8 cellular contexts compared by ENCODE assay signal in the genomic region with DNA sequence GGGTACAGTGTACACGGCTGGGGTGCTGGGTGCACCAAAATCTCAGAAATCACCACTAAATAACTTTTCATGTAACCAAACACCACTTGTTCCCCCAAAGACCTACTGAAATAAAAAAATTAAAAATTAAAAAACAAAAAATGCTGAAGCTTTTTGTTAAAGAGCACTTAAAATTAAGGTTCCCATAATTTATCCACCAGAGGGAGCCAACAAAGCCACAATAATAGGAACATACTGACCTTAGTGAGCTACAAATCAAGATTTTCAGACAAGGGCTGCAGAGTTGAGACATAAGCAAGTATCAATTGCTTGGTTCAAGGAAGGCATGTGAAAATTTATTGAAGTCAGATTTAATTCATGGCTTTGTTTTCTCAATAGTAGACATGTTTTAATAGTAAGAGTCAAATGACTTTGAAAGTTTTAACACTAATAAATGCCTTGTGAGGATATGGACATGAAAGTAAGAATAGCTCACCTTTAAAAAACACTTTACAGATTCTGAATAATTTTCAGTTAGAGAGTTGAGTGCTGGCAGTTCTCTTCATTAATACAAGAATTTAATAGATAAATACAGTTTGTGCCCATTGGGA. TPM values are rescaled to one million over a fixed set of nuclear protein-coding genes. Genes with fewer than 3 reads are reported as not detected.
DNase-seq lines count a peak whose midpoint lies in the region; ATAC-seq, FAIRE-seq and TF ChIP-seq lines count a peak whose summit lies in the region.

No MANE protein-coding gene starts in this region.

- H3K56ac ChIP-seq in H1 (replicated peaks; ENCODE audit: insufficient read length, low read depth, low read length): no peak overlapping the region

- no peak for ATAC-seq in T-cell (replicated peaks in 1 of 4)
- no peak for ATAC-seq in esophagus mucosa
- no peak for ATAC-seq in GM19351 (IDR thresholded peaks at IDR 0.05; ENCODE audit: unreplicated experiment)

- H2BK20ac ChIP-seq in H1 (ENCODE audit: low read length): no peak overlapping the region

- no peaks in the 10 kb centered on the region for H3K4me1 ChIP-seq in H1 (replicated peaks in 1 of 4; ENCODE audit: control insufficient read depth in 3 of 4, insufficient read depth in 4 of 4, low read length in 3 of 4)

- DNase-seq in GM12864 (ENCODE audit: low read depth): no peak
- DNase-seq in NCI-H446 (lab: John Stamatoyannopoulos, UW): peak; percentile 11 to 48
- no peak for DNase-seq in H1 (ENCODE audit: low read depth in 1 of 2, low spot score in 2 of 2)
- no peak for DNase-seq in osteocyte (ENCODE audit: extremely low spot score, unreplicated experiment)
- DNase-seq in T-cell: no peak
- DNase-seq in OCI-M2 (lab: John Stamatoyannopoulos, UW; ENCODE audit: unreplicated experiment): no peak

- H3K27me3 Mint-ChIP-seq in osteocyte (ENCODE audit: unreplicated experiment) (peaks cover 15% of the 10 kb centered on the region), T-cell (peaks cover 0 to 6% of the 10 kb centered on the region in 2 donors)

- no peak overlapping the region for H3K4ac ChIP-seq in H1 (replicated peaks; ENCODE audit: insufficient read length, low read depth, low read length)

- H2AFZ ChIP-seq in H1 (ENCODE audit: low read length): no peak overlapping the region

- H3K14ac ChIP-seq in H1 (ENCODE audit: insufficient read length): no peak overlapping the region

- H3K23ac ChIP-seq in H1 (ENCODE audit: insufficient read length): no peak overlapping the region

- POLR2A ChIA-PET in H1 (lab: Charles Lee; ENCODE audit: partially characterized antibody): no interaction called here
- POLR2A ChIA-PET in T-cell (lab: Charles Lee): no interaction called here

- H2AK5ac ChIP-seq in H1 (ENCODE audit: low read depth, low read length): no peak overlapping the region

- H3K4me3 Mint-ChIP-seq in osteocyte (ENCODE audit: unreplicated experiment): no peak overlapping the region
- H3K4me3 Mint-ChIP-seq in T-cell: no peak overlapping the region

- H3K9ac ChIP-seq in H1 (replicated peaks in 1 of 4; ENCODE audit: extremely low read depth in 1 of 4, low read depth in 3 of 4, low read length in 3 of 4): no peak overlapping the region

- no peaks in the 10 kb centered on the region for H3K79me1 ChIP-seq in H1 (ENCODE audit: low read depth, low read length)

- H3K79me2 ChIP-seq in H1 (ENCODE audit: control insufficient read depth in 1 of 2, insufficient read depth in 2 of 2, low read length in 2 of 2): no peaks in the 10 kb centered on the region

- H3K18ac ChIP-seq in H1 (ENCODE audit: extremely low read depth, low read length): no peak overlapping the region

- no peaks in the 10 kb centered on the region for H3K9me3 ChIP-seq in H1 (ENCODE audit: insufficient read depth in 2 of 2, low read depth in 1 of 2, low read length in 1 of 2)

- no peaks in the 10 kb centered on the region for H3K36me3 Mint-ChIP-seq in osteocyte (ENCODE audit: unreplicated experiment)
- H3K36me3 Mint-ChIP-seq in T-cell: no peaks in the 10 kb centered on the region

- H3K27ac Mint-ChIP-seq in osteocyte (ENCODE audit: unreplicated experiment): no peak overlapping the region
- H3K27ac Mint-ChIP-seq in T-cell: no peak overlapping the region

- H2BK12ac ChIP-seq in H1 (ENCODE audit: low read depth, low read length): no peak overlapping the region

- TF ChIP-seq CTCF in GM12864 (IDR thresholded peaks at IDR 0.05; ENCODE audit: low read depth, low read length, missing control alignments): peak; percentile 10
- peak in 2 of 3 experiments; percentile 32 to 36; a peak in 2 of 4 replicates for TF ChIP-seq CTCF in H1 (IDR thresholded peaks at IDR 0.05; ENCODE audit: control extremely low read depth in 1 of 3, insufficient read depth in 1 of 3, low read depth in 1 of 3, low read length in 3 of 3)
- TF ChIP-seq CTCF in osteocyte (IDR thresholded peaks at IDR 0.05): peak; percentile 68

- TF ChIP-seq RAD21 in H1 (IDR thresholded peaks at IDR 0.05 in 1 of 2, conservative IDR thresholded peaks at IDR 0.05 in 1 of 2; ENCODE audit: low read depth in 2 of 2, low read length in 2 of 2): peak; percentile 39 to 44; a peak in 3 of 4 replicates

- TF ChIP-seq EP300 in H1 (IDR thresholded peaks at IDR 0.05; ENCODE audit: borderline replicate concordance in 1 of 2, low read depth in 2 of 2, low read length in 2 of 2): no peak

- H4K91ac ChIP-seq in H1 (replicated peaks; ENCODE audit: insufficient read length, low read length): no peak overlapping the region

- H2BK5ac ChIP-seq in H1 (ENCODE audit: low read depth, low read length): no peak overlapping the region

- FAIRE-seq in H1 (lab: Jason Lieb, UNC): no peak

- H3K23me2 ChIP-seq in H1 (ENCODE audit: low read depth, low read length): no peaks in the 10 kb centered on the region

- no peak for TF ChIP-seq POLR2A in H1 (IDR thresholded peaks at IDR 0.05; ENCODE audit: control extremely low read depth in 1 of 2, low read depth in 2 of 2, low read length in 2 of 2)

- H3K4me3 ChIP-seq in GM12864 (ENCODE audit: low read depth, low read length) (no peak overlapping the region), H1 (ENCODE audit: extremely low read depth in 1 of 4, insufficient read depth in 2 of 4, low read depth in 3 of 4, low read length in 4 of 4) (no peak overlapping the region)

- WGBS in H1 (ENCODE audit: extremely low coverage in 1 of 2, insufficient coverage in 1 of 2, insufficient read length in 1 of 2, insufficient replicate concordance in 2 of 2, low coverage in 1 of 2, low lambda C conversion rate in 2 of 2, missing lambda C conversion rate in 1 of 2), 2 experiments: 80% methylated on average over 1 of the region's 1 CpG; no CpG with 5 or more reads in 1 of the 2 experiments

- H4K20me1 ChIP-seq in H1 (replicated peaks in 1 of 2; ENCODE audit: control insufficient read depth in 1 of 2, insufficient read depth in 2 of 2, low read length in 2 of 2): no peaks in the 10 kb centered on the region

- no peaks in the 10 kb centered on the region for H3K36me3 ChIP-seq in H1 (ENCODE audit: control insufficient read depth in 2 of 4, insufficient read depth in 4 of 4, low read length in 3 of 4)

- H4K8ac ChIP-seq in H1 (ENCODE audit: extremely low read depth, insufficient read depth, low read length): no peak overlapping the region

- H3K27ac ChIP-seq in H1 (ENCODE audit: low read depth, low read length): no peak overlapping the region

- H2BK120ac ChIP-seq in H1 (replicated peaks; ENCODE audit: low read depth, low read length): no peak overlapping the region

- H4K5ac ChIP-seq in H1 (ENCODE audit: insufficient read length, low read depth, low read length): no peak overlapping the region

- no peak overlapping the region for H2BK15ac ChIP-seq in H1 (ENCODE audit: low read length)

- no peak overlapping the region for H3K4me2 ChIP-seq in H1 (ENCODE audit: insufficient read depth in 1 of 2, low read depth in 2 of 2, low read length in 2 of 2)

- H3K9me3 Mint-ChIP-seq in osteocyte (ENCODE audit: unreplicated experiment) (no peaks in the 10 kb centered on the region), T-cell (no peaks in the 10 kb centered on the region)

- CTCF ChIA-PET in H1 (lab: Charles Lee; ENCODE audit: partially characterized antibody) (interaction anchor here (0.7 to 6.1 kb wide), 43 partner anchors 8 to 713 kb away, joined by 3 to 40 read pairs (median 3); no protein-coding TSS in a partner anchor), T-cell (lab: Charles Lee) (interaction anchor here (0.5 to 2.2 kb wide), 6 partner anchors 15 to 813 kb away, joined by 3 to 5 read pairs (median 4); no protein-coding TSS in a partner anchor)

- peaks cover 4% of the 10 kb centered on the region for H3K4me1 Mint-ChIP-seq in osteocyte (ENCODE audit: unreplicated experiment)
- H3K4me1 Mint-ChIP-seq in T-cell: peaks cover 0 to 5% (median 0%) of the 10 kb centered on the region in 3 donors

- no peaks in the 10 kb centered on the region for H3K27me3 ChIP-seq in H1 (replicated peaks in 1 of 4; ENCODE audit: control insufficient read depth in 3 of 4, extremely low read depth in 1 of 4, insufficient read depth in 3 of 4, low read length in 3 of 4)

TF ChIP-seq in H1, 55 proteins besides CTCF, POLR2A, EP300 and RAD21 (continues in another document):
- no peak for TF ChIP-seq KDM4A (IDR thresholded peaks at IDR 0.05; ENCODE audit: low read depth, low read length, severe bottlenecking)
- TF ChIP-seq, protein P1, sequence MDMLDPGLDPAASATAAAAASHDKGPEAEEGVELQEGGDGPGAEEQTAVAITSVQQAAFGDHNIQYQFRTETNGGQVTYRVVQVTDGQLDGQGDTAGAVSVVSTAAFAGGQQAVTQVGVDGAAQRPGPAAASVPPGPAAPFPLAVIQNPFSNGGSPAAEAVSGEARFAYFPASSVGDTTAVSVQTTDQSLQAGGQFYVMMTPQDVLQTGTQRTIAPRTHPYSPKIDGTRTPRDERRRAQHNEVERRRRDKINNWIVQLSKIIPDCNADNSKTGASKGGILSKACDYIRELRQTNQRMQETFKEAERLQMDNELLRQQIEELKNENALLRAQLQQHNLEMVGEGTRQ (IDR thresholded peaks at IDR 0.05; ENCODE audit: low read length): no peak
- no peak for TF ChIP-seq SUZ12 (IDR thresholded peaks at IDR 0.05; ENCODE audit: low read length)
- no peak for TF ChIP-seq TBP (IDR thresholded peaks at IDR 0.05; ENCODE audit: low read depth, low read length)
- no peak for TF ChIP-seq SIRT6 (IDR thresholded peaks at IDR 0.05; ENCODE audit: low read length)
- no peak for TF ChIP-seq EGR1 (IDR thresholded peaks at IDR 0.05; ENCODE audit: borderline replicate concordance, low read depth, low read length)
- no peak for TF ChIP-seq PHF8 (conservative IDR thresholded peaks at IDR 0.05; ENCODE audit: low read depth, low read length)
- TF ChIP-seq EZH2 (IDR thresholded peaks at IDR 0.05; ENCODE audit: low read depth, low read length, severe bottlenecking): no peak
- no peak for TF ChIP-seq HDAC6 (IDR thresholded peaks at IDR 0.05; ENCODE audit: low read depth, low read length)
- no peak for TF ChIP-seq SAP30 (IDR thresholded peaks at IDR 0.05; ENCODE audit: insufficient read depth, insufficient replicate concordance, low read length)
- TF ChIP-seq SIN3A (conservative IDR thresholded peaks at IDR 0.05 in 1 of 2, IDR thresholded peaks at IDR 0.05 in 1 of 2; ENCODE audit: low read depth in 1 of 2, low read length in 2 of 2): no peak
- no peak for TF ChIP-seq CHD1 (IDR thresholded peaks at IDR 0.05; ENCODE audit: low read depth, low read length)

RNA-seq across cellular contexts. Expression of a gene that starts 43.0 kb away (rescaled TPM):
- 33.1 and 33.4 TPM in 2 replicates for total RNA-seq in H1 (2021; fragmentation: NEBNext Ultra II Directional; extraction: Animal tissue kit (Norgen Biotek cat#: 25700))
- polyA plus RNA-seq in H1 (2011; rRNA removed): 4.5 and 12.1 TPM in 2 replicates
- polyA plus RNA-seq in H1 (2011; cell fraction: cytosol; rRNA removed): 19.2 TPM
- 2.0 TPM for polyA plus RNA-seq in H1 (2011; cell fraction: nucleus; rRNA removed)
- polyA plus RNA-seq in H1 (2012, experiment 1 of 2): 10.1 to 24.6 TPM (median 11.7 TPM) in 4 replicates
- polyA plus RNA-seq in H1 (2012, experiment 2 of 2): 6.1 TPM
- 19.1 TPM for polyA plus RNA-seq in H1 (2013, experiment 1 of 2)
- 21.2 TPM for polyA plus RNA-seq in H1 (2013, experiment 2 of 2)
- polyA minus RNA-seq in H1 (2011; rRNA and poly(A)+ RNA removed): 4.2 and 5.2 TPM in 2 replicates
- 11.4 TPM for polyA minus RNA-seq in H1 (2011; cell fraction: cytosol; rRNA and poly(A)+ RNA removed)
- polyA minus RNA-seq in H1 (2011; cell fraction: nucleus; rRNA and poly(A)+ RNA removed): 12.6 TPM
- 43.6 and 43.9 TPM in 2 replicates for total RNA-seq in osteocyte
- total RNA-seq in T-cell: 10 to 100 TPM; 10.3 to 19.3 (median 18.7) TPM
- total RNA-seq in esophagus mucosa: 30.3 TPM

Comparison
In these comparisons a context has a peak if more than half of its experiments do, and no peak if none do; other contexts are left out.
1. DNase-seq: peak in NCI-H446 (2 of 2); none in GM12864 (single experiment), H1 (0 of 2), osteocyte (single experiment), T-cell (0 of 34) and OCI-M2 (single experiment).
2. CTCF ChIP-seq: peak in every context shown above with its lines; median percentile 68 in osteocyte; 34 in H1; 10 in GM12864.